40 cellular contexts compared by ENCODE assay signal in genomic region chr1:26022994-26023393, GRCh38. TPM values are rescaled to one million over a fixed set of nuclear protein-coding genes. Genes with fewer than 3 reads are reported as not detected.
DNase-seq lines count a peak whose midpoint lies in the region; ATAC-seq and TF ChIP-seq lines count a peak whose summit lies in the region.
"Had no signal": no experiment of that assay in that cellular context is flagged by ENCODE, and none has a peak within 500 bp of the region (broad histone marks: within the 10 kb centered on the region; RNA-seq: fewer than 3 reads in every experiment).

No MANE protein-coding gene starts in this region.

- no peaks in the 10 kb centered on the region for H3K9me3 Mint-ChIP-seq in HFFc6
- H3K9me3 Mint-ChIP-seq: activated naive CD8-positive, alpha-beta T cell treated with anti-CD3 and anti-CD28 coated beads, Interleukin-2, amount 10 ng/mL, durations not matched to agents 7 days and 5 days; central memory CD8-positive, alpha-beta T cell; natural killer cell had no signal

- H3K27ac ChIP-seq in BLaER1 = no peak overlapping the region
- peak overlapping the region in 55 of 59 donors; percentile 8 to 93 (median 76) for H3K27ac ChIP-seq in dorsolateral prefrontal cortex
- H3K27ac ChIP-seq in psoas muscle = peak overlapping the region; percentile 73
- no peak overlapping the region for H3K27ac ChIP-seq in testis
- H3K27ac ChIP-seq: ascending aorta, RWPE1, upper lobe of left lung had no signal

- no peaks in the 10 kb centered on the region for H3K9me3 ChIP-seq in BLaER1
- no peaks in the 10 kb centered on the region for H3K9me3 ChIP-seq in psoas muscle
- no peaks in the 10 kb centered on the region for H3K9me3 ChIP-seq in testis
- H3K9me3 ChIP-seq: ascending aorta, ovary, upper lobe of left lung had no signal

- H3K27me3 ChIP-seq in BLaER1 (no peaks in the 10 kb centered on the region), dorsolateral prefrontal cortex (no peaks in the 10 kb centered on the region), psoas muscle (ENCODE audit: insufficient read depth in 3 of 3, low read length in 2 of 3) (no peaks in the 10 kb centered on the region), testis (no peaks in the 10 kb centered on the region)
- H3K27me3 ChIP-seq: ascending aorta, ovary, upper lobe of left lung had no signal

- no peak for TF ChIP-seq CTCF in HFFc6 (IDR thresholded peaks at IDR 0.05)
- no peak for TF ChIP-seq CTCF in dorsolateral prefrontal cortex (IDR thresholded peaks at IDR 0.05 in 54 of 56, conservative IDR thresholded peaks at IDR 0.05 in 2 of 56; ENCODE audit: low read depth in 1 of 56, partially characterized antibody in 56 of 56)
- no peak for TF ChIP-seq CTCF in psoas muscle (IDR thresholded peaks at IDR 0.05)
- TF ChIP-seq CTCF in testis (IDR thresholded peaks at IDR 0.05) = no peak

- peak overlapping the region; percentile 95 for H3K4me3 Mint-ChIP-seq in HFFc6
- H3K4me3 Mint-ChIP-seq: activated naive CD8-positive, alpha-beta T cell treated with anti-CD3 and anti-CD28 coated beads, Interleukin-2, amount 10 ng/mL, durations not matched to agents 7 days and 5 days; central memory CD8-positive, alpha-beta T cell; natural killer cell had no signal

- no peak for TF ChIP-seq POLR2A in testis (IDR thresholded peaks at IDR 0.05)

- no peaks in the 10 kb centered on the region; the same call in 1 of the 2 replicates for H3K27me3 Mint-ChIP-seq in HFFc6 (ENCODE audit: insufficient read depth)

- H3K4me1 ChIP-seq in BLaER1 (peaks cover 57% of the 10 kb centered on the region), psoas muscle (peaks cover 30% of the 10 kb centered on the region), testis (peaks cover 38% of the 10 kb centered on the region)
- H3K4me1 ChIP-seq: upper lobe of left lung had no signal

- peak in 2 of 4 donors; percentile 2 to 16 for ATAC-seq in psoas muscle
- no peak for ATAC-seq in HG02571 (IDR thresholded peaks at IDR 0.05; ENCODE audit: unreplicated experiment)
- ATAC-seq in left colon = no peak
- ATAC-seq: esophagus mucosa, natural killer cell had no signal

- H3K4me3 ChIP-seq in BLaER1 (no peak overlapping the region), dorsolateral prefrontal cortex (peak overlapping the region; percentile 5 to 76 (median 61)), psoas muscle (peak overlapping the region; percentile 9), testis (no peak overlapping the region)
- H3K4me3 ChIP-seq: ascending aorta, lung, ovary, upper lobe of left lung had no signal

- intact Hi-C loops in dorsolateral prefrontal cortex (cut with DNase I) (no loop called here), psoas muscle (cut with DNase I) (no loop called here), testis (cut with DNase I; ENCODE audit: low total_unique reads) (no loop called here), left colon (cut with DNase I, micrococcal nuclease) (no loop called here)

- peak overlapping the region; percentile 7; the same call in 1 of the 2 replicates for H3K4me2 ChIP-seq in BLaER1

- peaks cover 79% of the 10 kb centered on the region for H3K4me1 Mint-ChIP-seq in HFFc6 (ENCODE audit: low read depth)
- H3K4me1 Mint-ChIP-seq: central memory CD8-positive, alpha-beta T cell had no signal

- H4K20me1 ChIP-seq in BLaER1 = no peaks in the 10 kb centered on the region

- DNase-seq in HFFc6 = no peak
- no peak for DNase-seq in dorsolateral prefrontal cortex
- no peak for DNase-seq in psoas muscle
- no peak for DNase-seq in NCI-H774 (lab: John Stamatoyannopoulos, UW)
- no peak for DNase-seq in testis
- no peak for DNase-seq in left colon
- DNase-seq: ACHN; activated CD4-positive, alpha-beta T cell treated with anti-CD3 and anti-CD28 coated beads, Interleukin-2, amount 50 U/mL, for 48 hours; activated CD4-positive, CD25-positive, alpha-beta regulatory T cell treated with anti-CD3 and anti-CD28 coated beads, Interleukin-2, amount 50 U/mL, for 72 hours; activated gamma-delta T cell treated with Interleukin-2 at 50 U/mL for 16 hours; activated naive CD8-positive, alpha-beta T cell treated with anti-CD3 and anti-CD28 coated beads, Interleukin-2, amount 10 ng/mL, durations not matched to agents 7 days and 5 days; activated T-cell treated with anti-CD3 and anti-CD28 coated beads, Interleukin-2, amount 50 U/mL, for 48 hours; dermis blood vessel endothelial cell; DMS79; GDM1; IMR-90; MV-4-11; natural killer cell; NCI-H146; NCI-H2107; NCI-H345; NCI-H82; ovary; stimulated activated CD4-positive, alpha-beta T cell treated with anti-CD3 and anti-CD28 coated beads, Interleukin-12 subunit alpha, Interleukin-12 subunit beta, amount 100 ng/mL, for 4 hours; stimulated activated CD4-positive, alpha-beta T cell treated with anti-CD3 and anti-CD28 coated beads, Interleukin-4, amount 100 ng/mL, for 1 hour; T-helper 2 cell had no signal

- H3K9ac ChIP-seq in BLaER1 = no peak overlapping the region

- H3K36me3 ChIP-seq in BLaER1 (no peaks in the 10 kb centered on the region), psoas muscle (ENCODE audit: insufficient read depth in 1 of 2, low read depth in 1 of 2) (no peaks in the 10 kb centered on the region), testis (ENCODE audit: low read depth, missing control alignments) (no peaks in the 10 kb centered on the region)
- H3K36me3 ChIP-seq: ascending aorta, ovary, upper lobe of left lung had no signal

- 43 to 54% (median 44%) methylated on average over 12 of the region's 12 CpGs for WGBS in psoas muscle, 3 donors
- 80 to 87% methylated on average over 5 to 12 of the region's 12 CpGs for WGBS in testis, 2 donors

- H3K27ac Mint-ChIP-seq in HFFc6 = peak overlapping the region; percentile 53; the same call in 1 of the 2 replicates
- H3K27ac Mint-ChIP-seq: activated naive CD8-positive, alpha-beta T cell treated with anti-CD3 and anti-CD28 coated beads, Interleukin-2, amount 10 ng/mL, durations not matched to agents 7 days and 5 days; natural killer cell had no signal

- no peaks in the 10 kb centered on the region; the same call in 1 of the 2 replicates for H3K36me3 Mint-ChIP-seq in HFFc6 (ENCODE audit: low read depth)
- H3K36me3 Mint-ChIP-seq: activated naive CD8-positive, alpha-beta T cell treated with anti-CD3 and anti-CD28 coated beads, Interleukin-2, amount 10 ng/mL, durations not matched to agents 7 days and 5 days; natural killer cell had no signal

RNA-seq across cellular contexts. Expression of gene EXTL1, which starts 1.4 kb away (rescaled TPM):
- total RNA-seq in HFFc6 (2021; fragmentation: NEBNext Ultra II Directional; extraction: Animal tissue kit (Norgen Biotek cat#: 25700)) = 10 to 100 TPM in 3 of 6 experiments, 1 to 10 TPM in 3; 8.1 to 22.9 (median 9.4) TPM
- total RNA-seq in dorsolateral prefrontal cortex = 10 to 100 TPM; 17.0 to 82.6 (median 46.4) TPM
- total RNA-seq in psoas muscle = 1 to 10 TPM in 3 of 4 donors, under 1 TPM in 1; 0.39 to 4.6 (median 2.1) TPM
- polyA plus RNA-seq in psoas muscle = 1 to 10 TPM in 1 of 3 donors, under 1 TPM in 2; 0.61 to 1.1 (median 0.90) TPM
- total RNA-seq in testis = 1 to 10 TPM; 1.3 to 2.8 TPM
- polyA plus RNA-seq in testis (ENCODE audit: insufficient read depth, low read depth, low replicate concordance) = 1.3 TPM
- under 1 TPM in 1 of 2 donors, not detected in 1; 0.11 TPM for total RNA-seq in left colon
- total RNA-seq: activated naive CD8-positive, alpha-beta T cell treated with anti-CD3 and anti-CD28 coated beads, Interleukin-2, amount 10 ng/mL, durations not matched to agents 7 days and 5 days; dermis blood vessel endothelial cell; esophagus mucosa; natural killer cell had no signal

RNA-seq across cellular contexts. Expression of gene SLC30A2, which starts 22.9 kb away (rescaled TPM):
- not detected for total RNA-seq in HFFc6 (2021; fragmentation: NEBNext Ultra II Directional; extraction: Animal tissue kit (Norgen Biotek cat#: 25700))
- 1 to 10 TPM in 1 of 120 experiments, under 1 TPM in 8, not detected in 111; 0.15 to 1.7 (median 0.24) TPM for total RNA-seq in dorsolateral prefrontal cortex
- total RNA-seq in psoas muscle = 1 to 10 TPM in 3 of 4 donors, under 1 TPM in 1; 0.32 to 7.8 (median 4.2) TPM
- 1 to 10 TPM in 1 of 3 donors, under 1 TPM in 2; 0.21 to 1.2 (median 0.70) TPM for polyA plus RNA-seq in psoas muscle
- under 1 TPM; 0.24 to 0.87 TPM for total RNA-seq in testis
- 1.0 TPM for polyA plus RNA-seq in testis (ENCODE audit: insufficient read depth, low read depth, low replicate concordance)
- under 1 TPM in 1 of 2 donors, not detected in 1; 0.22 TPM for total RNA-seq in left colon
- total RNA-seq: activated naive CD8-positive, alpha-beta T cell treated with anti-CD3 and anti-CD28 coated beads, Interleukin-2, amount 10 ng/mL, durations not matched to agents 7 days and 5 days; ascending aorta; dermis blood vessel endothelial cell; esophagus mucosa; fibroblast of villous mesenchyme; IMR-90; LHCN-M2; mononuclear cell; natural killer cell had no signal
- polyA plus RNA-seq: BJ, IMR-90, ovary had no signal

RNA-seq across cellular contexts. Expression of gene PAFAH2, which starts 25.1 kb away (rescaled TPM):
- 10 to 100 TPM in 3 of 6 experiments, 1 to 10 TPM in 3; 9.4 to 14.0 (median 10.0) TPM for total RNA-seq in HFFc6 (2021; fragmentation: NEBNext Ultra II Directional; extraction: Animal tissue kit (Norgen Biotek cat#: 25700))
- total RNA-seq in dorsolateral prefrontal cortex (10 to 100 TPM in 38 of 120 experiments, 1 to 10 TPM in 82; 3.7 to 19.3 (median 8.5) TPM), psoas muscle (10 to 100 TPM in 3 of 4 donors, 1 to 10 TPM in 1; 5.5 to 15.8 (median 13.3) TPM), testis (10 to 100 TPM; 14.5 to 24.1 TPM), left colon (10 to 100 TPM; 49.2 to 51.9 TPM)
- polyA plus RNA-seq in psoas muscle (10 to 100 TPM in 1 of 3 donors, 1 to 10 TPM in 2; 5.1 to 30.1 (median 8.8) TPM), testis (ENCODE audit: insufficient read depth, low read depth, low replicate concordance) (18.9 TPM)

RNA-seq across cellular contexts. Expression of gene TRIM63, which starts 44.4 kb away (rescaled TPM):
- not detected for total RNA-seq in HFFc6 (2021; fragmentation: NEBNext Ultra II Directional; extraction: Animal tissue kit (Norgen Biotek cat#: 25700))
- total RNA-seq in dorsolateral prefrontal cortex = 1 to 10 TPM in 2 of 120 experiments, under 1 TPM in 23, not detected in 95; 0.20 to 3.8 (median 0.47) TPM
- 1,000 to 10,000 TPM in 1 of 4 donors, 100 to 1,000 TPM in 2, 10 to 100 TPM in 1; 74.2 to 2,937 (median 350) TPM for total RNA-seq in psoas muscle
- 1,000 to 10,000 TPM in 2 of 3 donors, 100 to 1,000 TPM in 1; 369 to 2,799 (median 1,951) TPM for polyA plus RNA-seq in psoas muscle
- total RNA-seq in testis = under 1 TPM; 0.50 to 0.71 TPM
- 1.2 TPM for polyA plus RNA-seq in testis (ENCODE audit: insufficient read depth, low read depth, low replicate concordance)
- under 1 TPM; 0.15 to 0.25 TPM for total RNA-seq in left colon
- total RNA-seq: activated naive CD8-positive, alpha-beta T cell treated with anti-CD3 and anti-CD28 coated beads, Interleukin-2, amount 10 ng/mL, durations not matched to agents 7 days and 5 days; ascending aorta; dermis blood vessel endothelial cell; esophagus mucosa; fibroblast of villous mesenchyme; IMR-90; kidney epithelial cell; LHCN-M2; mononuclear cell; natural killer cell; renal cortical epithelial cell had no signal
- polyA plus RNA-seq: BJ, IMR-90 had no signal

Comparison
In these comparisons a context has a peak if more than half of its experiments do, and no peak if none do; other contexts are left out.
1. H3K27ac ChIP-seq: peak in dorsolateral prefrontal cortex (55 of 59) and psoas muscle (single experiment); none in BLaER1 (single experiment) and testis (0 of 2).
2. H3K4me3 ChIP-seq: peak in dorsolateral prefrontal cortex (59 of 59) and psoas muscle (single experiment); none in BLaER1 (single experiment) and testis (0 of 2).